Comparison of ENCODE assay signal across 20 cellular contexts in the genomic region with DNA sequence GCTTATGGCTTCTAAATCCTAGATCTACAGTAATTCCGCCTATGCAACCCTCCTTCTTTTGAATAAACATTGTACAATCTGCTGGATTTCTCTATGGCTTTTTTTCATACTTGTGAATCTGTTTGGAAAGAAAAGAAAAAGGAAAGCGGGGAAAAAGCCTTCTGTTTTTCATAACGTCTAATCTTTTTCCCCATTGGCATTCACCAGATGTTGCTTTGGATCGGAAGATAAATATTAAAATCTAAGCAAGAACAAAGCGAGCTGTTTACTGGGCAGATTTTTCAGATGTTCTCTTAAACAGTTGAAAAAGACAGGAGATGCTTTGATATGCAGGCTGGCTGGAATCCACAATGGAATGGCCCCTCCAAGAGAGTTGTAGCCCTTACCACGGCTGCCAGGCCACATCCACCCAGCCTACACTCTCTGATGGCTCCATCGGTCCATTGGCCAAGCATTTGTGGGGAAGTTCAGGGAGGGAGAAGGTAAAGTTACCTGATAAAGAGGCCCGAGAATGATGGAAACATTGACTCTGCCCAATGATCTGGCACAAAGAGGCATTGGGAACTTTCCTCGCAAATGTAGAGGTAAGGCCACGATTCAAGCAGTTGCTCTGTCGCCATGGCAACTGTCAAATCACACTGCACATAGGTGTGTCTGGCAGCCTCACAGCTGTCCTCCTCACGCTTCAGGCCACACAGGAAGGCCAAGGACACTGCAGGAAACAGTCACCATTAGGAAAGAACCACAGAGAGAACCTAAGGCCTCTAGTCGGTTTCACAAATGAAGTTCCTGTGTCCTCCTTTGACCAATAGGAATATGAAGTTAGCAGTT.
DNase-seq lines count a peak whose midpoint lies in the region; ATAC-seq and TF ChIP-seq lines count a peak whose summit lies in the region.
"Had no signal": no experiment of that assay in that cellular context is flagged by ENCODE, and none has a peak within 500 bp of the region (broad histone marks: within the 10 kb centered on the region; RNA-seq: fewer than 3 reads in every experiment).

No MANE protein-coding gene starts in this region.

- H3K4me1 ChIP-seq in body of pancreas (peaks cover 18% of the 10 kb centered on the region), trophoblast cell (ENCODE audit: control insufficient read depth in 1 of 2, insufficient read depth in 2 of 2, low read length in 2 of 2) (no peaks in the 10 kb centered on the region)
- H3K4me1 ChIP-seq: BLaER1 had no signal

- no peak overlapping the region for H2BK12ac ChIP-seq in trophoblast cell (ENCODE audit: low read length)

- no peak overlapping the region for H4K8ac ChIP-seq in trophoblast cell (ENCODE audit: low read depth, low read length)

- H3K9ac ChIP-seq in trophoblast cell (ENCODE audit: low read length) = no peak overlapping the region
- H3K9ac ChIP-seq: BLaER1 had no signal

- ATAC-seq in HG03565 (IDR thresholded peaks at IDR 0.05; ENCODE audit: unreplicated experiment) (peak; percentile 53), body of pancreas (peak; percentile 22), HG02884 (IDR thresholded peaks at IDR 0.05; ENCODE audit: unreplicated experiment) (no peak), HG03378 (IDR thresholded peaks at IDR 0.05; ENCODE audit: unreplicated experiment) (no peak)

- no peak overlapping the region for H2BK120ac ChIP-seq in trophoblast cell (ENCODE audit: insufficient read depth, low read length, poor library complexity)

- no peak for TF ChIP-seq POLR2A in body of pancreas (IDR thresholded peaks at IDR 0.05)

- H3K4me2 ChIP-seq in trophoblast cell (ENCODE audit: low read length) = no peak overlapping the region
- H3K4me2 ChIP-seq: BLaER1 had no signal

- no peaks in the 10 kb centered on the region for H3K79me1 ChIP-seq in trophoblast cell (ENCODE audit: low read length)

- H3K36me3 ChIP-seq in body of pancreas (replicated peaks in 1 of 2; ENCODE audit: insufficient read depth in 1 of 2, low read depth in 2 of 2) (no peaks in the 10 kb centered on the region), trophoblast cell (ENCODE audit: control insufficient read depth in 1 of 2, insufficient read depth in 2 of 2, low read length in 2 of 2) (no peaks in the 10 kb centered on the region)
- H3K36me3 ChIP-seq: BLaER1 had no signal

- TF ChIP-seq CTCF in body of pancreas (IDR thresholded peaks at IDR 0.05) = no peak

- DNase-seq in DMS53 (lab: John Stamatoyannopoulos, UW) = peak; percentile 71
- no peak for DNase-seq in DMS53 treated with DMSO at 0.1 percent for 48 hours (lab: John Stamatoyannopoulos, UW; ENCODE audit: unreplicated experiment)
- DNase-seq in body of pancreas = peak in 3 of 4 donors; percentile 32 to 39 (median 36)
- peak; percentile 3 to 67 for DNase-seq in trophoblast cell
- no peak for DNase-seq in GDM1 (lab: John Stamatoyannopoulos, UW)
- DNase-seq: central memory CD4-positive, alpha-beta T cell; DMS79; foreskin melanocyte; Karpas-422; mesenchymal stem cell; NCI-H187 treated with DMSO at 0.1 percent for 48 hours; NCI-H82; retina; stimulated activated CD4-positive, alpha-beta T cell treated with anti-CD3 and anti-CD28 coated beads, Interleukin-2, amount 100 ng/mL, for 24 hours had no signal

- 56 to 60% methylated on average over 12 to 13 of the region's 13 CpGs for WGBS in body of pancreas, 2 donors
- no CpG with 5 or more reads among the region's 13 CpGs for WGBS in trophoblast cell (ENCODE audit: extremely low coverage, insufficient coverage, insufficient read length)

- no peak overlapping the region for H4K12ac ChIP-seq in trophoblast cell (ENCODE audit: low read depth, low read length)

- no peak overlapping the region for H2AFZ ChIP-seq in trophoblast cell (ENCODE audit: insufficient read depth, low read length, poor library complexity)

- no peak overlapping the region for H3K18ac ChIP-seq in trophoblast cell (ENCODE audit: low read length)

- H2AK5ac ChIP-seq in trophoblast cell (ENCODE audit: low read length) = no peak overlapping the region

- no peak overlapping the region for H3K4ac ChIP-seq in trophoblast cell (ENCODE audit: low read depth, low read length)

- no peak overlapping the region for H2BK5ac ChIP-seq in trophoblast cell (ENCODE audit: low read depth, low read length, poor library complexity)

- intact Hi-C loops in body of pancreas (cut with DNase I) = no loop called here

- H3K23ac ChIP-seq in trophoblast cell (ENCODE audit: low read length) = no peak overlapping the region

- no peaks in the 10 kb centered on the region for H3K27me3 ChIP-seq in body of pancreas
- no peaks in the 10 kb centered on the region for H3K27me3 ChIP-seq in trophoblast cell (ENCODE audit: insufficient read depth, low read length)
- H3K27me3 ChIP-seq: BLaER1 had no signal

- H3K27ac ChIP-seq in body of pancreas (no peak overlapping the region), trophoblast cell (ENCODE audit: low read depth, low read length) (no peak overlapping the region)
- H3K27ac ChIP-seq: 22Rv1, BLaER1, RWPE1 had no signal

- H3K9me3 ChIP-seq in body of pancreas (no peaks in the 10 kb centered on the region), trophoblast cell (ENCODE audit: insufficient read depth, low read depth, low read length) (no peaks in the 10 kb centered on the region)
- H3K9me3 ChIP-seq: BLaER1 had no signal

- H3K4me3 ChIP-seq in body of pancreas (no peak overlapping the region), trophoblast cell (ENCODE audit: low read depth, low read length) (no peak overlapping the region)
- H3K4me3 ChIP-seq: BLaER1 had no signal

- H3K79me2 ChIP-seq in trophoblast cell (ENCODE audit: control insufficient read depth, insufficient read depth, low read length, poor library complexity) = no peaks in the 10 kb centered on the region

- H3K14ac ChIP-seq in trophoblast cell (ENCODE audit: low read length) = no peak overlapping the region

- H4K91ac ChIP-seq in trophoblast cell (ENCODE audit: low read depth, low read length) = no peak overlapping the region

Comparison
In these comparisons a context has a peak if more than half of its experiments do, and no peak if none do; other contexts are left out.
1. DNase-seq: peak in DMS53 (single experiment), body of pancreas (3 of 4) and trophoblast cell (2 of 2); none in DMS53 treated with DMSO at 0.1 percent for 48 hours (single experiment) and GDM1 (single experiment).
2. ATAC-seq: peak in HG03565 (single experiment) and body of pancreas (single experiment); none in HG02884 (single experiment) and HG03378 (single experiment).